3 cellular contexts compared by ENCODE assay signal in the genomic region with DNA sequence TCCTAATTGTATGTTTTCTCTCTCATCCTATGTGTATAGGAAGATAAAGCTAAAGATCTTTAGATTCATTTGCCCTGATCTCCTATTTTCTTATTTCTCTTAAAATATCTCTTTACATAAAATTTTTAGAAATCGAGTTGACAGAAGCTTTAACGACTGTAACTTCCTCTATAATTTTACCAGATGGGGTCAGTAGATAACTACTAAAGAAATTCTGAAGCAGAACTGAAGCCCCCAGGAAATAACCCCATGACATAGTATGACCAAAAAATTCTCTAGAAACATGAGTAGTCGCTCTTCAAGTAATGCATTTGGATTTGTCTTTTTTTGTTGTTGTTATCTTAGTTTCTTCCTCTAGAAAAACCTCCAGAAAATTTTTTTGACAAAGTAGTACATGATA.
A peak's percentile ranks its signal among the peaks of the same experiment; 100 is the strongest.
TF ChIP-seq lines count a peak whose summit lies in the region.

No MANE protein-coding gene starts in this region.

TF ChIP-seq in SK-N-SH, 30 proteins besides CTCF, POLR2A, EP300 and RAD21:
- TF ChIP-seq NFIC (IDR thresholded peaks at IDR 0.05; ENCODE audit: borderline replicate concordance) (no peak), SMC3 (IDR thresholded peaks at IDR 0.05; ENCODE audit: low read depth, low read length) (no peak), MXI1 (IDR thresholded peaks at IDR 0.05; ENCODE audit: low read depth, low read length) (no peak), RXRA (IDR thresholded peaks at IDR 0.05; ENCODE audit: borderline replicate concordance, low read depth) (no peak), NRF1 (IDR thresholded peaks at IDR 0.05; ENCODE audit: low read depth, low read length) (no peak), SIN3A (IDR thresholded peaks at IDR 0.05; ENCODE audit: borderline replicate concordance, low read depth, low read length) (no peak), RCOR1 (IDR thresholded peaks at IDR 0.05; ENCODE audit: low read length) (no peak), RFX5 (IDR thresholded peaks at IDR 0.05; ENCODE audit: low read length) (no peak)
- TF ChIP-seq, protein P1, sequence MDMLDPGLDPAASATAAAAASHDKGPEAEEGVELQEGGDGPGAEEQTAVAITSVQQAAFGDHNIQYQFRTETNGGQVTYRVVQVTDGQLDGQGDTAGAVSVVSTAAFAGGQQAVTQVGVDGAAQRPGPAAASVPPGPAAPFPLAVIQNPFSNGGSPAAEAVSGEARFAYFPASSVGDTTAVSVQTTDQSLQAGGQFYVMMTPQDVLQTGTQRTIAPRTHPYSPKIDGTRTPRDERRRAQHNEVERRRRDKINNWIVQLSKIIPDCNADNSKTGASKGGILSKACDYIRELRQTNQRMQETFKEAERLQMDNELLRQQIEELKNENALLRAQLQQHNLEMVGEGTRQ (IDR thresholded peaks at IDR 0.05; ENCODE audit: borderline replicate concordance, low read depth, low read length): no peak

TF ChIP-seq in SK-N-SH treated with all-trans-retinoic acid at 6 μM for 48 hours, 23 proteins besides CTCF, POLR2A, EP300 and RAD21:
- TF ChIP-seq ZC3H10 (CRISPR knock-in tag; IDR thresholded peaks at IDR 0.05): no peak

TF ChIP-seq in K562, 482 proteins besides CTCF, POLR2A, EP300 and RAD21:
- TF ChIP-seq HNRNPK (IDR thresholded peaks at IDR 0.05; ENCODE audit: low read depth, low read length, poor library complexity, severe bottlenecking) (no peak), NR2F6 (CRISPR knock-in tag; IDR thresholded peaks at IDR 0.05) (no peak), ZKSCAN1 (IDR thresholded peaks at IDR 0.05; ENCODE audit: low read depth, low read length) (peak; percentile 68), TAF15 (IDR thresholded peaks at IDR 0.05; ENCODE audit: low read depth, low read length) (no peak), ARNT (IDR thresholded peaks at IDR 0.05) (0 out of 4 replicates have a peak, but pooled peaks of 1 of the 2 experiments have one; percentile 25)
- TF ChIP-seq, protein P2, sequence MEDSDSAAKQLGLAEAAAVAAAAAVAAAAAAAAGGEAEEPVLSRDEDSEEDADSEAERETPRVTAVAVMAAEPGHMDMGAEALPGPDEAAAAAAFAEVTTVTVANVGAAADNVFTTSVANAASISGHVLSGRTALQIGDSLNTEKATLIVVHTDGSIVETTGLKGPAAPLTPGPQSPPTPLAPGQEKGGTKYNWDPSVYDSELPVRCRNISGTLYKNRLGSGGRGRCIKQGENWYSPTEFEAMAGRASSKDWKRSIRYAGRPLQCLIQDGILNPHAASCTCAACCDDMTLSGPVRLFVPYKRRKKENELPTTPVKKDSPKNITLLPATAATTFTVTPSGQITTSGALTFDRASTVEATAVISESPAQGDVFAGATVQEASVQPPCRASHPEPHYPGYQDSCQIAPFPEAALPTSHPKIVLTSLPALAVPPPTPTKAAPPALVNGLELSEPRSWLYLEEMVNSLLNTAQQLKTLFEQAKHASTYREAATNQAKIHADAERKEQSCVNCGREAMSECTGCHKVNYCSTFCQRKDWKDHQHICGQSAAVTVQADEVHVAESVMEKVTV (CRISPR knock-in tag; IDR thresholded peaks at IDR 0.05): peak; percentile 45
